In the genomic region with DNA sequence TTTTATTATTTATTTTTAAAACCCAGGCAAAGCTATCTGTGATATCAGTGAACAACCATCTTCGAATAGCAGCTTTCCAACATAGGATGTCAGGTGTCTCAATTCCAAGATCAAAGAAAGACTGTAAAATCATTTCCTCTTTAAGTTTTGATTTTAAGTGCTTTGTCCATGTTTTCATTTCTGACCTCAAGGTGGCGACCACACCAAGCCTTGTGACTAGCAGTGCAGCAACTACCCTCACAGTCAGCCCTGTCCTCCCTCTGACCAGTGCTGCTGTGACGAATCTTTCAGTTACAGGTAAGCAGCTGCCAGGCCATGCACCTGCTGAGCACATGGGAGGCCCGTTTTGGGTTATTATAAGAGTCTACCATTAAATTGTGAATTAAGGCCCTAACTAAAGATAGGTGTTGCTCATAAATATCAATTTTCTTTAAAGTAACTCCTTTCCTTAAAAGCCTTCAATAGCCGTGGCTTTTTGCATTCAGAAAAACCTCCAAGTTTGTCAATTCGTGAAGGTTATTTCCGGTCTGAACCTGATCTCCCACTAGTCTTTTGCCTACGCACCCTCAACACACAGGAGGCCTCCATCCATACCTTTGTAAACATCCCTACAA, we compare ENCODE assay signal across 9 cellular contexts.
DNase-seq lines count a peak whose midpoint lies in the region; ATAC-seq, FAIRE-seq and TF ChIP-seq lines count a peak whose summit lies in the region.
"Had no signal": no experiment of that assay in that cellular context is flagged by ENCODE, and none has a peak within 500 bp of the region (broad histone marks: within the 10 kb centered on the region; RNA-seq: fewer than 3 reads in every experiment).

No MANE protein-coding gene starts in this region.

- no peak for TF ChIP-seq POLR2A in Peyer's patch (IDR thresholded peaks at IDR 0.05)

- H3K36me3 ChIP-seq in Peyer's patch (peaks cover 0 to 23% (median 0%) of the 10 kb centered on the region in 3 donors), heart right ventricle (peaks cover 0 to 86% (median 29%) of the 10 kb centered on the region in 9 donors), small intestine (ENCODE audit: control insufficient read depth in 2 of 2, insufficient read depth in 2 of 2, low read length in 2 of 2) (peaks cover 0 to 3% of the 10 kb centered on the region in 2 donors)

- no peak for FAIRE-seq in small intestine (lab: Jason Lieb, UNC)

- TF ChIP-seq CTCF in Peyer's patch (IDR thresholded peaks at IDR 0.05) (peak; percentile 33 to 66 (median 54)), heart right ventricle (IDR thresholded peaks at IDR 0.05) (peak; percentile 16 to 67 (median 52))

- no peaks in the 10 kb centered on the region for H3K4me1 ChIP-seq in Peyer's patch
- peaks cover 0 to 10% (median 0%) of the 10 kb centered on the region in 9 donors for H3K4me1 ChIP-seq in heart right ventricle
- no peaks in the 10 kb centered on the region for H3K4me1 ChIP-seq in small intestine (ENCODE audit: control insufficient read depth in 2 of 2, insufficient read depth in 1 of 2, low read depth in 1 of 2, low read length in 1 of 2)

- intact Hi-C loops in heart right ventricle (cut with DNase I), result loop anchor here in 6 of 10 donors (5.0 to 10.0 kb wide), 5 partner anchors 41 to 136 kb away; no protein-coding TSS in a partner anchor

- H3K27me3 ChIP-seq in Peyer's patch (no peaks in the 10 kb centered on the region), heart right ventricle (no peaks in the 10 kb centered on the region), small intestine (ENCODE audit: control insufficient read depth in 2 of 2, insufficient read depth in 2 of 2, low read length in 2 of 2) (no peaks in the 10 kb centered on the region)
- H3K27me3 ChIP-seq: BLaER1 treated with 17β-estradiol and CSF1 and Interleukin-3, amounts not matched to agents 10 nM and 100 nM had no signal

- H3K9me3 ChIP-seq in Peyer's patch, result no peaks in the 10 kb centered on the region
- no peaks in the 10 kb centered on the region for H3K9me3 ChIP-seq in heart right ventricle
- no peaks in the 10 kb centered on the region for H3K9me3 ChIP-seq in small intestine (ENCODE audit: control insufficient read depth, low read depth)
- H3K9me3 ChIP-seq: BLaER1 treated with 17β-estradiol and CSF1 and Interleukin-3, amounts not matched to agents 10 nM and 100 nM had no signal

- DNase-seq in NCI-H1694 treated with DMSO at 0.1 percent for 48 hours (lab: John Stamatoyannopoulos, UW) (peak; percentile 19), NCI-H1694 (lab: John Stamatoyannopoulos, UW) (no peak), HT-29 (ENCODE audit: low spot score) (peak; percentile 66), Peyer's patch (peak in 2 of 3 donors; percentile 57 to 79), heart right ventricle (peak in 1 of 2 donors; percentile 27), small intestine (peak; percentile 62)
- DNase-seq in activated effector memory CD4-positive, alpha-beta T cell treated with Interleukin-2 at 50 U/mL for 16 hours, result peak; percentile 29

- H3K4me3 ChIP-seq in Peyer's patch, result no peak overlapping the region
- H3K4me3 ChIP-seq in heart right ventricle, result no peak overlapping the region
- H3K4me3 ChIP-seq in small intestine (ENCODE audit: low read depth in 1 of 2, low read length in 2 of 2), result no peak overlapping the region
- H3K4me3 ChIP-seq: BLaER1 treated with 17β-estradiol and CSF1 and Interleukin-3, amounts not matched to agents 10 nM and 100 nM had no signal

- ATAC-seq in heart right ventricle (peak in 3 of 8 donors; percentile 55), GM18858 (IDR thresholded peaks at IDR 0.05; ENCODE audit: unreplicated experiment) (no peak)

- 63 to 65% methylated on average over 8 of the region's 8 CpGs for WGBS in heart right ventricle, 2 donors
- WGBS in small intestine, 3 donors, result 44 to 62% (median 53%) methylated on average over 8 of the region's 8 CpGs

- H3K27ac ChIP-seq in Peyer's patch (no peak overlapping the region), heart right ventricle (no peak overlapping the region), small intestine (ENCODE audit: low read depth in 1 of 2, low read length in 1 of 2) (no peak overlapping the region)
- H3K27ac ChIP-seq: BLaER1 treated with 17β-estradiol and CSF1 and Interleukin-3, amounts not matched to agents 10 nM and 100 nM had no signal
